In the genomic region with DNA sequence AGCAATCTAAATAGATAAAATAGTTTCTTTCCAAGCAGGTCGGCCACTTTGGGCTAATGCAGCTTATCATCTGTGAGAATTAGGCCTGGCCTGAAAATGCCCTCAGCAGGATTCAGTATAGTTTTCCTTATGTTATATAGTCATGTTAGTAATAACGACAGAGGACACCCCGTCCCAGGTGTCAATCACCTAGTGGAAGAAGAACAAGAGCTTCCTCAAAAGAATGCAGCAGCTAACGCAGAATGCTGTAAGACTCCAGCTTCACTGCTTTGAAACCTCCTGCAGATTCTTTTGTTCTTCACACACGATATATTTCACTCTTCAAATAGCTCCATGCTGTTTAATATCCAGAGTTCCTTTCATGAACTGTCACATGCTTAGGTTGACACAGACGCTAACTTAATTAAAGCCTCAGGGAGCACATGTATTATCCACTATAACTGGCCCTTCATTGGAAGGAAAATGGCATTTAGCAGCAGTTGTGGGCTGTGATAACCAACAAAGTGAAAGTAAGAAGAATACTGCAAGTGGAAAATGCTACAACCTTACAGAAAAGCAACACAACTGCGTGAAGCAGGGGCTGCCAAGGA, we compare ENCODE assay signal across 19 cellular contexts.
DNase-seq lines count a peak whose midpoint lies in the region; ATAC-seq, FAIRE-seq and TF ChIP-seq lines count a peak whose summit lies in the region.
"Had no signal": no experiment of that assay in that cellular context is flagged by ENCODE, and none has a peak within 500 bp of the region (broad histone marks: within the 10 kb centered on the region; RNA-seq: fewer than 3 reads in every experiment).

No MANE protein-coding gene starts in this region.

- POLR2A ChIA-PET in WTC11 (lab: Charles Lee), result no interaction called here

- H3K4me1 ChIP-seq in MM.1S (ENCODE audit: low read length), result peaks cover 37% of the 10 kb centered on the region
- peaks cover 20% of the 10 kb centered on the region for H3K4me1 ChIP-seq in SJSA1 (replicated peaks)
- peaks cover 71% of the 10 kb centered on the region for H3K4me1 ChIP-seq in left ventricle myocardium inferior
- no peaks in the 10 kb centered on the region for H3K4me1 ChIP-seq in kidney (ENCODE audit: control insufficient read depth in 1 of 2, insufficient read depth in 1 of 2, low read depth in 1 of 2, low read length in 2 of 2)
- H3K4me1 ChIP-seq: colonic mucosa, foreskin keratinocyte, left lung had no signal

- H3K27ac Mint-ChIP-seq in WTC11, result no peak overlapping the region; the same call in 1 of the 2 replicates
- H3K27ac Mint-ChIP-seq: stimulated activated naive CD8-positive, alpha-beta T cell treated with anti-CD3 and anti-CD28 coated beads, Interleukin-15, Interleukin-2, amounts not matched to agents 100 ng/mL and 50 ng/mL, for 24 hours had no signal

- no peak overlapping the region for H3K4me3 Mint-ChIP-seq in WTC11
- H3K4me3 Mint-ChIP-seq: stimulated activated naive CD8-positive, alpha-beta T cell treated with anti-CD3 and anti-CD28 coated beads, Interleukin-15, Interleukin-2, amounts not matched to agents 100 ng/mL and 50 ng/mL, for 24 hours had no signal

- no peaks in the 10 kb centered on the region for H4K20me1 ChIP-seq in MM.1S (ENCODE audit: insufficient read depth, low read length)

- intact Hi-C loops in left ventricle myocardium inferior (cut with micrococcal nuclease) (no loop called here), sciatic nerve (cut with DNase I) (no loop called here), kidney (cut with DNase I) (no loop called here)

- ATAC-seq in sciatic nerve, result peak; percentile 40
- ATAC-seq in GM21528 (IDR thresholded peaks at IDR 0.05; ENCODE audit: low FRiP score, unreplicated experiment), result no peak
- ATAC-seq in WTC11, result no peak
- ATAC-seq in GM18873 (IDR thresholded peaks at IDR 0.05; ENCODE audit: low FRiP score, unreplicated experiment), result no peak
- ATAC-seq: foreskin keratinocyte, left lung had no signal

- DNase-seq in MM.1S (no peak), SJSA1 (ENCODE audit: low read depth in 1 of 2, low spot score in 2 of 2) (peak in 1 of 2 experiments; percentile 16), left ventricle myocardium inferior (no peak), sciatic nerve (ENCODE audit: low spot score) (no peak), kidney (no peak), WTC11 (ENCODE audit: low spot score) (no peak)
- DNase-seq: activated naive CD4-positive, alpha-beta T cell treated with Interleukin-2 at 50 U/mL for 16 hours; colonic mucosa; foreskin keratinocyte; left lung; ovary; stimulated activated CD4-positive, alpha-beta T cell treated with anti-CD3 and anti-CD28 coated beads, Interleukin-4, amount 100 ng/mL, for 24 hours; T-helper 9 cell had no signal

- H3K9me2 ChIP-seq in MM.1S (replicated peaks; ENCODE audit: insufficient read depth, low read length), result no peaks in the 10 kb centered on the region

- H3K27ac ChIP-seq in MM.1S (ENCODE audit: low read length) (peak overlapping the region; percentile 70; the same call in 1 of the 2 replicates), SJSA1 (peak overlapping the region; percentile 9), left ventricle myocardium inferior (replicated peaks) (peak overlapping the region; percentile 88), kidney (ENCODE audit: low read depth in 2 of 2, low read length in 2 of 2) (no peak overlapping the region)
- H3K27ac ChIP-seq: colonic mucosa, foreskin keratinocyte, ovary had no signal

- FAIRE-seq in kidney (lab: Jason Lieb, UNC), result no peak
- FAIRE-seq: G401.6, GM18507, RCC 7860 had no signal

- H3K36me3 Mint-ChIP-seq in WTC11, result peaks cover 5% of the 10 kb centered on the region; the same call in 1 of the 2 replicates

- peaks cover 25% of the 10 kb centered on the region for H3K4me1 Mint-ChIP-seq in WTC11

- H3K27me3 ChIP-seq in MM.1S (replicated peaks; ENCODE audit: insufficient read depth, low read length) (no peaks in the 10 kb centered on the region), SJSA1 (replicated peaks) (no peaks in the 10 kb centered on the region; the same call in 1 of the 2 replicates), left ventricle myocardium inferior (ENCODE audit: low read depth) (no peaks in the 10 kb centered on the region)
- H3K27me3 ChIP-seq: colonic mucosa, foreskin keratinocyte, left lung, ovary had no signal

- H3K4me2 ChIP-seq in MM.1S (ENCODE audit: low read depth, low read length), result peak overlapping the region; percentile 38

- H3K9me3 Mint-ChIP-seq in WTC11, result peaks cover 13% of the 10 kb centered on the region
- H3K9me3 Mint-ChIP-seq: stimulated activated naive CD8-positive, alpha-beta T cell treated with anti-CD3 and anti-CD28 coated beads, Interleukin-15, Interleukin-2, amounts not matched to agents 100 ng/mL and 50 ng/mL, for 24 hours had no signal

- no peaks in the 10 kb centered on the region for H3K79me2 ChIP-seq in MM.1S (ENCODE audit: low read length)

- H3K27me3 Mint-ChIP-seq in WTC11 (ENCODE audit: low read depth), result no peaks in the 10 kb centered on the region
- H3K27me3 Mint-ChIP-seq: stimulated activated naive CD8-positive, alpha-beta T cell treated with anti-CD3 and anti-CD28 coated beads, Interleukin-15, Interleukin-2, amounts not matched to agents 100 ng/mL and 50 ng/mL, for 24 hours had no signal

- H2AFZ ChIP-seq in MM.1S (ENCODE audit: low read length), result peak overlapping the region; percentile 65

- TF ChIP-seq CTCF in MM.1S (IDR thresholded peaks at IDR 0.05; ENCODE audit: low read length), result no peak
- no peak for TF ChIP-seq CTCF in left ventricle myocardium inferior (IDR thresholded peaks at IDR 0.05; ENCODE audit: borderline replicate concordance)
- no peak for TF ChIP-seq CTCF in kidney (IDR thresholded peaks at IDR 0.05; ENCODE audit: borderline replicate concordance, extremely low read depth, insufficient read depth)
- TF ChIP-seq CTCF in WTC11 (IDR thresholded peaks at IDR 0.05), result no peak

- peak overlapping the region; percentile 23; the same call in 1 of the 2 replicates for H3K4me3 ChIP-seq in MM.1S (ENCODE audit: low read length)
- H3K4me3 ChIP-seq in SJSA1, result peak overlapping the region; percentile 6; the same call in 1 of the 2 replicates
- peak overlapping the region; percentile 37 for H3K4me3 ChIP-seq in left ventricle myocardium inferior
- no peak overlapping the region for H3K4me3 ChIP-seq in kidney (ENCODE audit: low read length in 2 of 2)
- H3K4me3 ChIP-seq: colonic mucosa, left lung, ovary had no signal

- H3K9me3 ChIP-seq in MM.1S (replicated peaks; ENCODE audit: insufficient read depth, low read length), result no peaks in the 10 kb centered on the region
- H3K9me3 ChIP-seq in SJSA1 (replicated peaks), result no peaks in the 10 kb centered on the region
- H3K9me3 ChIP-seq in left ventricle myocardium inferior (replicated peaks), result no peaks in the 10 kb centered on the region
- H3K9me3 ChIP-seq in kidney (ENCODE audit: control insufficient read depth in 1 of 2, low read length in 2 of 2), result no peaks in the 10 kb centered on the region
- H3K9me3 ChIP-seq: colonic mucosa, ovary had no signal

- CTCF ChIA-PET in WTC11 (lab: Charles Lee), result interaction anchor here (1.0 kb wide), 1 partner anchor 293 kb away, joined by 4 read pairs; no protein-coding TSS in a partner anchor

- H3F3A ChIP-seq in MM.1S (ENCODE audit: insufficient read depth, low read length), result peaks cover 14% of the 10 kb centered on the region

- peak overlapping the region; percentile 35; the same call in 1 of the 2 replicates for H3K9ac ChIP-seq in MM.1S (ENCODE audit: low read length)
- no peak overlapping the region for H3K9ac ChIP-seq in kidney (ENCODE audit: low read length in 2 of 2)

- H3K36me3 ChIP-seq in MM.1S (replicated peaks; ENCODE audit: insufficient read depth, low read length) (no peaks in the 10 kb centered on the region), SJSA1 (no peaks in the 10 kb centered on the region), left ventricle myocardium inferior (no peaks in the 10 kb centered on the region), kidney (ENCODE audit: control insufficient read depth in 1 of 2, insufficient read depth in 2 of 2, low read length in 2 of 2) (no peaks in the 10 kb centered on the region)
- H3K36me3 ChIP-seq: colonic mucosa, left lung, ovary had no signal

TF ChIP-seq in WTC11, 78 proteins besides CTCF, POLR2A, EP300 and RAD21 (continues in another document):
- TF ChIP-seq GRHL2 (CRISPR knock-in tag; IDR thresholded peaks at IDR 0.05; ENCODE audit: insufficient replicate concordance, severe bottlenecking) (no peak), NFATC4 (CRISPR knock-in tag; IDR thresholded peaks at IDR 0.05) (no peak), CREM (CRISPR knock-in tag; IDR thresholded peaks at IDR 0.05) (no peak), ZNF671 (CRISPR knock-in tag; IDR thresholded peaks at IDR 0.05) (no peak), NR3C1 (CRISPR knock-in tag; conservative IDR thresholded peaks at IDR 0.05; ENCODE audit: low read depth) (no peak)
- TF ChIP-seq, protein P1, sequence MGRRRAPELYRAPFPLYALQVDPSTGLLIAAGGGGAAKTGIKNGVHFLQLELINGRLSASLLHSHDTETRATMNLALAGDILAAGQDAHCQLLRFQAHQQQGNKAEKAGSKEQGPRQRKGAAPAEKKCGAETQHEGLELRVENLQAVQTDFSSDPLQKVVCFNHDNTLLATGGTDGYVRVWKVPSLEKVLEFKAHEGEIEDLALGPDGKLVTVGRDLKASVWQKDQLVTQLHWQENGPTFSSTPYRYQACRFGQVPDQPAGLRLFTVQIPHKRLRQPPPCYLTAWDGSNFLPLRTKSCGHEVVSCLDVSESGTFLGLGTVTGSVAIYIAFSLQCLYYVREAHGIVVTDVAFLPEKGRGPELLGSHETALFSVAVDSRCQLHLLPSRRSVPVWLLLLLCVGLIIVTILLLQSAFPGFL (CRISPR knock-in tag; IDR thresholded peaks at IDR 0.05; ENCODE audit: borderline replicate concordance), result no peak
- TF ChIP-seq, protein P2, sequence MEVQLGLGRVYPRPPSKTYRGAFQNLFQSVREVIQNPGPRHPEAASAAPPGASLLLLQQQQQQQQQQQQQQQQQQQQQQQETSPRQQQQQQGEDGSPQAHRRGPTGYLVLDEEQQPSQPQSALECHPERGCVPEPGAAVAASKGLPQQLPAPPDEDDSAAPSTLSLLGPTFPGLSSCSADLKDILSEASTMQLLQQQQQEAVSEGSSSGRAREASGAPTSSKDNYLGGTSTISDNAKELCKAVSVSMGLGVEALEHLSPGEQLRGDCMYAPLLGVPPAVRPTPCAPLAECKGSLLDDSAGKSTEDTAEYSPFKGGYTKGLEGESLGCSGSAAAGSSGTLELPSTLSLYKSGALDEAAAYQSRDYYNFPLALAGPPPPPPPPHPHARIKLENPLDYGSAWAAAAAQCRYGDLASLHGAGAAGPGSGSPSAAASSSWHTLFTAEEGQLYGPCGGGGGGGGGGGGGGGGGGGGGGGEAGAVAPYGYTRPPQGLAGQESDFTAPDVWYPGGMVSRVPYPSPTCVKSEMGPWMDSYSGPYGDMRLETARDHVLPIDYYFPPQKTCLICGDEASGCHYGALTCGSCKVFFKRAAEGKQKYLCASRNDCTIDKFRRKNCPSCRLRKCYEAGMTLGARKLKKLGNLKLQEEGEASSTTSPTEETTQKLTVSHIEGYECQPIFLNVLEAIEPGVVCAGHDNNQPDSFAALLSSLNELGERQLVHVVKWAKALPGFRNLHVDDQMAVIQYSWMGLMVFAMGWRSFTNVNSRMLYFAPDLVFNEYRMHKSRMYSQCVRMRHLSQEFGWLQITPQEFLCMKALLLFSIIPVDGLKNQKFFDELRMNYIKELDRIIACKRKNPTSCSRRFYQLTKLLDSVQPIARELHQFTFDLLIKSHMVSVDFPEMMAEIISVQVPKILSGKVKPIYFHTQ (CRISPR knock-in tag; IDR thresholded peaks at IDR 0.05), result no peak

Comparison
In these comparisons a context has a peak if more than half of its experiments do, and no peak if none do; other contexts are left out.
1. H3K27ac ChIP-seq: peak in MM.1S (single experiment), SJSA1 (single experiment) and left ventricle myocardium inferior (single experiment); none in kidney (0 of 2).
2. H3K4me3 ChIP-seq: peak in MM.1S (single experiment), SJSA1 (single experiment) and left ventricle myocardium inferior (single experiment); none in kidney (0 of 2).